ENCODE assay signal across 2 cellular contexts in the genomic region with DNA sequence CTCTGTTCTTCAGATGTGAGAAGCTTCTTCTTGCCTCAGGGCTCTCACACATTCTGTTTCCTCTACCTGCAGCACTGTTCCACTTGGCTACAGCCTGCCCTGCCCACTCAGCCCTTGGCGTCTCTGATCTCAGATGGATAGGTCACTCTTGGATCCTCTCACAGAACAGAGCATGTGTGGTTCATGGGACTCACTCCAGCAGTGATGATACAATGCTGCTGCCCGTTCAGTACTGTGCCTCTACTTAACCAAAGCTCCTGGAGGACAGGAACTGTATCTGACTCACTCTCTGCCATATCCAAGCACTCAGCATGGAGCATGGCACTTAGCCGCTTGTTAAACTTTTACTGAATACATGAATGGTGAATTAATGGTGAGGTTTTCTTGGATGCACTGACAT.
TF ChIP-seq lines count a peak whose summit lies in the region.

No MANE protein-coding gene starts in this region.

TF ChIP-seq in IMR-90, 13 proteins besides CTCF, POLR2A, EP300 and RAD21:
- TF ChIP-seq CHD1 (IDR thresholded peaks at IDR 0.05; ENCODE audit: low read depth, low read length), result no peak
- TF ChIP-seq MXI1 (IDR thresholded peaks at IDR 0.05; ENCODE audit: borderline replicate concordance, low read depth, low read length), result no peak
- TF ChIP-seq, protein P1, sequence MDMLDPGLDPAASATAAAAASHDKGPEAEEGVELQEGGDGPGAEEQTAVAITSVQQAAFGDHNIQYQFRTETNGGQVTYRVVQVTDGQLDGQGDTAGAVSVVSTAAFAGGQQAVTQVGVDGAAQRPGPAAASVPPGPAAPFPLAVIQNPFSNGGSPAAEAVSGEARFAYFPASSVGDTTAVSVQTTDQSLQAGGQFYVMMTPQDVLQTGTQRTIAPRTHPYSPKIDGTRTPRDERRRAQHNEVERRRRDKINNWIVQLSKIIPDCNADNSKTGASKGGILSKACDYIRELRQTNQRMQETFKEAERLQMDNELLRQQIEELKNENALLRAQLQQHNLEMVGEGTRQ (IDR thresholded peaks at IDR 0.05; ENCODE audit: low read depth, low read length), result no peak
- TF ChIP-seq NFE2L2 (IDR thresholded peaks at IDR 0.05; ENCODE audit: low read depth, low read length), result no peak
- no peak for TF ChIP-seq RCOR1 (IDR thresholded peaks at IDR 0.05; ENCODE audit: insufficient replicate concordance, low read length)
- no peak for TF ChIP-seq MAZ (IDR thresholded peaks at IDR 0.05; ENCODE audit: borderline replicate concordance, low read depth, low read length)
- no peak for TF ChIP-seq SMC3 (IDR thresholded peaks at IDR 0.05; ENCODE audit: low read depth, low read length)
- no peak for TF ChIP-seq MAFK (IDR thresholded peaks at IDR 0.05; ENCODE audit: low read depth, low read length)
- TF ChIP-seq FOS (IDR thresholded peaks at IDR 0.05; ENCODE audit: low read depth, low read length), result no peak
- no peak for TF ChIP-seq RFX5 (IDR thresholded peaks at IDR 0.05; ENCODE audit: low read depth, low read length)
- no peak for TF ChIP-seq ELK1 (IDR thresholded peaks at IDR 0.05; ENCODE audit: borderline replicate concordance, low read depth, low read length)
- no peak for TF ChIP-seq BHLHE40 (IDR thresholded peaks at IDR 0.05; ENCODE audit: low read depth, low read length)
- TF ChIP-seq CEBPB (IDR thresholded peaks at IDR 0.05; ENCODE audit: low read depth, low read length), result no peak
TF ChIP-seq in IMR-90: peak in this region for 0.

TF ChIP-seq in GM12878, 131 proteins besides CTCF, POLR2A, EP300 and RAD21:
- no peak for TF ChIP-seq RFX5 (IDR thresholded peaks at IDR 0.05; ENCODE audit: low read depth, low read length)
- no peak for TF ChIP-seq PAX5 (IDR thresholded peaks at IDR 0.05; ENCODE audit: borderline replicate concordance, low read depth, low read length)
- TF ChIP-seq MXI1 (IDR thresholded peaks at IDR 0.05; ENCODE audit: low read depth, low read length), result no peak
- TF ChIP-seq SIX5 (IDR thresholded peaks at IDR 0.05; ENCODE audit: low read depth, low read length, severe bottlenecking), result no peak
- no peak for TF ChIP-seq NBN (IDR thresholded peaks at IDR 0.05)
- no peak for TF ChIP-seq BCL11A (IDR thresholded peaks at IDR 0.05; ENCODE audit: low read depth, low read length)
- no peak for TF ChIP-seq RELB (IDR thresholded peaks at IDR 0.05; ENCODE audit: low read depth)
- TF ChIP-seq SPI1 (IDR thresholded peaks at IDR 0.05; ENCODE audit: borderline replicate concordance, insufficient read depth, low read depth, low read length), result no peak
- TF ChIP-seq PBX3 (IDR thresholded peaks at IDR 0.05; ENCODE audit: insufficient replicate concordance, low read depth, low read length), result no peak
- no peak for TF ChIP-seq EED (IDR thresholded peaks at IDR 0.05; ENCODE audit: low read depth)
- TF ChIP-seq SMAD5 (IDR thresholded peaks at IDR 0.05; ENCODE audit: low read depth), result no peak
- TF ChIP-seq YY1 (IDR thresholded peaks at IDR 0.05; ENCODE audit: low read depth, low read length), result no peak
- TF ChIP-seq YBX1 (IDR thresholded peaks at IDR 0.05), result no peak
- TF ChIP-seq FOXM1 (IDR thresholded peaks at IDR 0.05; ENCODE audit: low read depth, low read length), result no peak
- TF ChIP-seq BHLHE40 (IDR thresholded peaks at IDR 0.05; ENCODE audit: borderline replicate concordance in 1 of 2, low read depth in 2 of 2, low read length in 1 of 2), result no peak
